ENCODE assay signal across 9 cellular contexts in genomic region chr3:37741644-37742043, GRCh38.
DNase-seq lines count a peak whose midpoint lies in the region; ATAC-seq and TF ChIP-seq lines count a peak whose summit lies in the region.
"Had no signal": no experiment of that assay in that cellular context is flagged by ENCODE, and none has a peak within 500 bp of the region (broad histone marks: within the 10 kb centered on the region; RNA-seq: fewer than 3 reads in every experiment).

No MANE protein-coding gene starts in this region.

- H3K23ac ChIP-seq in mesendoderm (ENCODE audit: low read length), result no peak overlapping the region

- peak overlapping the region; percentile 34 for H2AK5ac ChIP-seq in mesendoderm (ENCODE audit: low read length)

- H3K27ac Mint-ChIP-seq in chondrocyte (ENCODE audit: unreplicated experiment), result no peak overlapping the region

- H3K56ac ChIP-seq in mesendoderm (ENCODE audit: low read length), result peak overlapping the region; percentile 15

- no peaks in the 10 kb centered on the region for H4K20me1 ChIP-seq in MM.1S (ENCODE audit: insufficient read depth, low read length)

- DNase-seq in Ammon's horn (ENCODE audit: low spot score), result peak; percentile 62
- DNase-seq in MM.1S, result no peak
- DNase-seq in chondrocyte (ENCODE audit: low spot score), result no peak
- DNase-seq in mesendoderm, result no peak
- no peak for DNase-seq in activated CD4-positive, alpha-beta T cell treated with anti-CD3 and anti-CD28 coated beads, Interleukin-2, amount 50 U/mL, for 4 hours

- H3K79me1 ChIP-seq in mesendoderm (ENCODE audit: low read length), result no peaks in the 10 kb centered on the region

- H3K4ac ChIP-seq in mesendoderm (ENCODE audit: low read depth, low read length), result no peak overlapping the region

- H3K9ac ChIP-seq in MM.1S (ENCODE audit: low read length) (no peak overlapping the region), mesendoderm (ENCODE audit: low read length) (no peak overlapping the region)

- peak overlapping the region; percentile 68 for H2BK5ac ChIP-seq in mesendoderm (ENCODE audit: low read length)

- H3K4me2 ChIP-seq in MM.1S (ENCODE audit: low read depth, low read length), result no peak overlapping the region
- no peak overlapping the region for H3K4me2 ChIP-seq in mesendoderm (ENCODE audit: low read length)

- ATAC-seq in HG03521 (IDR thresholded peaks at IDR 0.05; ENCODE audit: unreplicated experiment), result no peak
- ATAC-seq in HG03159 (IDR thresholded peaks at IDR 0.05; ENCODE audit: unreplicated experiment), result no peak
- no peak for ATAC-seq in HG02884 (IDR thresholded peaks at IDR 0.05; ENCODE audit: unreplicated experiment)

- no peak overlapping the region for H2BK120ac ChIP-seq in mesendoderm (ENCODE audit: low read depth, low read length)

- H3K4me1 ChIP-seq in MM.1S (ENCODE audit: low read length) (no peaks in the 10 kb centered on the region), mesendoderm (ENCODE audit: control insufficient read depth, low read depth, low read length) (peaks cover 12% of the 10 kb centered on the region)

- H3K9me3 ChIP-seq in MM.1S (replicated peaks; ENCODE audit: insufficient read depth, low read length), result no peaks in the 10 kb centered on the region

- no peaks in the 10 kb centered on the region for H3K36me3 ChIP-seq in MM.1S (replicated peaks; ENCODE audit: insufficient read depth, low read length)
- H3K36me3 ChIP-seq in mesendoderm (ENCODE audit: control insufficient read depth, insufficient read depth, low read length), result no peaks in the 10 kb centered on the region

- no peaks in the 10 kb centered on the region for H3K27me3 ChIP-seq in MM.1S (replicated peaks; ENCODE audit: insufficient read depth, low read length)
- H3K27me3 ChIP-seq in mesendoderm (ENCODE audit: insufficient read depth, low read length, poor library complexity), result no peaks in the 10 kb centered on the region

- TF ChIP-seq CTCF in MM.1S (IDR thresholded peaks at IDR 0.05; ENCODE audit: low read length) (peak; percentile 20; the same call in 1 of the 2 replicates), chondrocyte (IDR thresholded peaks at IDR 0.05) (peak; percentile 74)

- peaks cover 5% of the 10 kb centered on the region for H3K4me1 Mint-ChIP-seq in chondrocyte (ENCODE audit: low read depth)

- H3K79me2 ChIP-seq in MM.1S (ENCODE audit: low read length) (no peaks in the 10 kb centered on the region), mesendoderm (ENCODE audit: control insufficient read depth, insufficient read depth, low read length) (no peaks in the 10 kb centered on the region)

- H3K36me3 Mint-ChIP-seq in chondrocyte (ENCODE audit: low read depth), result no peaks in the 10 kb centered on the region

- no peaks in the 10 kb centered on the region for H3F3A ChIP-seq in MM.1S (ENCODE audit: insufficient read depth, low read length)

- H2BK15ac ChIP-seq in mesendoderm (replicated peaks; ENCODE audit: low read depth), result no peak overlapping the region

- H3K18ac ChIP-seq in mesendoderm (ENCODE audit: low read length), result no peak overlapping the region

- H3K9me2 ChIP-seq in MM.1S (replicated peaks; ENCODE audit: insufficient read depth, low read length), result no peaks in the 10 kb centered on the region

- no peak overlapping the region for H3K4me3 Mint-ChIP-seq in chondrocyte (ENCODE audit: unreplicated experiment)

- no peak overlapping the region for H2AFZ ChIP-seq in MM.1S (ENCODE audit: low read length)

- H4K8ac ChIP-seq in mesendoderm (ENCODE audit: low read depth, low read length), result no peak overlapping the region

- H3K4me3 ChIP-seq in MM.1S (ENCODE audit: low read length) (no peak overlapping the region), mesendoderm (ENCODE audit: low read length) (no peak overlapping the region)
- H3K4me3 ChIP-seq: SK-N-MC had no signal

- no peaks in the 10 kb centered on the region for H3K9me3 Mint-ChIP-seq in chondrocyte (ENCODE audit: low read depth)

- H4K5ac ChIP-seq in mesendoderm (ENCODE audit: low read length), result no peak overlapping the region

- no CpG with 5 or more reads among the region's 7 CpGs for WGBS in mesendoderm (ENCODE audit: extremely low coverage, insufficient coverage, low lambda C conversion rate)

- peaks cover 49% of the 10 kb centered on the region for H3K27me3 Mint-ChIP-seq in chondrocyte (ENCODE audit: low read depth)

- H3K27ac ChIP-seq in MM.1S (ENCODE audit: low read length) (no peak overlapping the region), mesendoderm (ENCODE audit: low read depth, low read length) (no peak overlapping the region)
- H3K27ac ChIP-seq: SK-N-MC had no signal
